ENCODE assay signal across 19 cellular contexts in genomic region chr4:108213723-108214122, GRCh38. TPM values are rescaled to one million over a fixed set of nuclear protein-coding genes. Genes with fewer than 3 reads are reported as not detected.
DNase-seq lines count a peak whose midpoint lies in the region; ATAC-seq and TF ChIP-seq lines count a peak whose summit lies in the region.
"Had no signal": no experiment of that assay in that cellular context is flagged by ENCODE, and none has a peak within 500 bp of the region (broad histone marks: within the 10 kb centered on the region; RNA-seq: fewer than 3 reads in every experiment).

No MANE protein-coding gene starts in this region.

- no peaks in the 10 kb centered on the region for H3K27me3 Mint-ChIP-seq in activated naive CD8-positive, alpha-beta T cell
- no peaks in the 10 kb centered on the region for H3K27me3 Mint-ChIP-seq in activated naive CD8-positive, alpha-beta T cell treated with anti-CD3 and anti-CD28 coated beads, Interleukin-2, amount 50 U/mL, for 24 hours
- H3K27me3 Mint-ChIP-seq in neural crest cell (ENCODE audit: low read depth): no peaks in the 10 kb centered on the region

- no peaks in the 10 kb centered on the region for H3K9me3 Mint-ChIP-seq in activated naive CD8-positive, alpha-beta T cell (ENCODE audit: low read depth)
- no peaks in the 10 kb centered on the region for H3K9me3 Mint-ChIP-seq in activated naive CD8-positive, alpha-beta T cell treated with anti-CD3 and anti-CD28 coated beads, Interleukin-2, amount 50 U/mL, for 24 hours
- peaks cover 7% of the 10 kb centered on the region for H3K9me3 Mint-ChIP-seq in neural crest cell

- TF ChIP-seq CTCF in neural crest cell (conservative IDR thresholded peaks at IDR 0.05): no peak

- ATAC-seq in activated naive CD8-positive, alpha-beta T cell treated with anti-CD3 and anti-CD28 coated beads, Interleukin-2, amount 50 U/mL, for 24 hours: no peak
- no peak for ATAC-seq in Right ventricle myocardium inferior
- ATAC-seq: SK-N-SH treated with all-trans-retinoic acid at 6 μM for 48 hours had no signal

- peaks cover 26% of the 10 kb centered on the region for H3K4me1 Mint-ChIP-seq in activated naive CD8-positive, alpha-beta T cell (ENCODE audit: low read depth)
- H3K4me1 Mint-ChIP-seq in activated naive CD8-positive, alpha-beta T cell treated with anti-CD3 and anti-CD28 coated beads, Interleukin-2, amount 50 U/mL, for 24 hours: peaks cover 7% of the 10 kb centered on the region
- peaks cover 11% of the 10 kb centered on the region for H3K4me1 Mint-ChIP-seq in neural crest cell

- H3K4me3 Mint-ChIP-seq in activated naive CD8-positive, alpha-beta T cell: no peak overlapping the region
- H3K4me3 Mint-ChIP-seq in activated naive CD8-positive, alpha-beta T cell treated with anti-CD3 and anti-CD28 coated beads, Interleukin-2, amount 50 U/mL, for 24 hours: no peak overlapping the region
- no peak overlapping the region for H3K4me3 Mint-ChIP-seq in neural crest cell
- H3K4me3 Mint-ChIP-seq: H9, HFFc6 had no signal

- H3K36me3 Mint-ChIP-seq in activated naive CD8-positive, alpha-beta T cell: peaks cover 19% of the 10 kb centered on the region
- peaks cover 4% of the 10 kb centered on the region for H3K36me3 Mint-ChIP-seq in activated naive CD8-positive, alpha-beta T cell treated with anti-CD3 and anti-CD28 coated beads, Interleukin-2, amount 50 U/mL, for 24 hours (ENCODE audit: low read depth)
- no peaks in the 10 kb centered on the region for H3K36me3 Mint-ChIP-seq in neural crest cell (ENCODE audit: low read depth)

- peak overlapping the region; percentile 25 for H3K27ac Mint-ChIP-seq in activated naive CD8-positive, alpha-beta T cell
- H3K27ac Mint-ChIP-seq in activated naive CD8-positive, alpha-beta T cell treated with anti-CD3 and anti-CD28 coated beads, Interleukin-2, amount 50 U/mL, for 24 hours: no peak overlapping the region
- H3K27ac Mint-ChIP-seq in neural crest cell (ENCODE audit: unreplicated experiment): peak overlapping the region; percentile 73
- H3K27ac Mint-ChIP-seq: H9, HFFc6 had no signal

- intact Hi-C loops in Right ventricle myocardium inferior (cut with DNase I): no loop called here

- DNase-seq in activated naive CD8-positive, alpha-beta T cell treated with anti-CD3 and anti-CD28 coated beads, Interleukin-2, amount 50 U/mL, for 24 hours: no peak
- peak; percentile 3 for DNase-seq in SK-N-DZ (ENCODE audit: low spot score)
- no peak for DNase-seq in neural crest cell (ENCODE audit: low read depth, low spot score)
- no peak for DNase-seq in Right ventricle myocardium inferior (ENCODE audit: missing footprints)
- no peak for DNase-seq in NCI-H2029 (lab: John Stamatoyannopoulos, UW)
- no peak for DNase-seq in GM19240 (ENCODE audit: insufficient read length, low spot score)
- DNase-seq: COR-L47; DMS79; GM23248; H9; HFFc6; Karpas-422; NCI-H1417 treated with DMSO at 0.1 percent for 48 hours; NCI-H187; NCI-H2107; NK-92 treated with Interleukin-12 subunit alpha and Interleukin-12 subunit beta, amount 100 ng/mL, for 24 hours; SIG-M5 had no signal

RNA-seq across cellular contexts. Expression of gene LEF1, which starts 45.0 kb away (rescaled TPM):
- 18.9 and 25.0 TPM in 2 replicates for polyA plus RNA-seq in SK-N-DZ (2014; cell fraction: cytosol; rRNA removed)
- polyA plus RNA-seq in SK-N-DZ (2014; cell fraction: nucleus; rRNA removed): 15.0 and 20.2 TPM in 2 replicates
- total RNA-seq in neural crest cell (55.0 and 62.1 TPM in 2 replicates), Right ventricle myocardium inferior (0.32 TPM)
- total RNA-seq: GM23248 had no signal

Comparison
In these comparisons a context has a peak if more than half of its experiments do, and no peak if none do; other contexts are left out.
1. RNA of gene LEF1, which starts 45.0 kb away (total RNA-seq): 55.0 to 62.1 TPM in neural crest cell; 0.32 TPM in Right ventricle myocardium inferior (single experiment); every median in the first group is over 10 times any median in the second.